Comparison of ENCODE assay signal across 1 cellular context in the genomic region with DNA sequence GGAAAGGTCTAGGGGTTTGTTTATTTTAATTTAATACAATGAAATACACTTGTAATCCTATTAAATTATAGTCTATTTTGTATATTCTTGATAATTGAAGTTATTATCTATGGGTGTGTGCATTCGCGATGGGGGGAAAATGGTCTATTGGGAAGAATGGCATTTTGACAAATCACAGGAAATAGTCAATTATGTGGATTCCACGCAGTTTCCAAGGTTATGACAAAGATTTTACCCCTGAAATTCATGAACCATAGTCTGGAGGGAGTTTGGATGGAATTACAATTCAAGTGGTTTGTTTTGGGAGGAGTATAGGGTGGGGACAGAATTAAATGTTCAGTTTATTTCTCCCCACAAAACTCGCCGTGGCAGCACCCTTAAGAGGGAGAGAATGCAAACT.
TF ChIP-seq lines count a peak whose summit lies in the region.

No MANE protein-coding gene starts in this region.

TF ChIP-seq in SK-N-SH, 30 proteins besides CTCF, POLR2A, EP300 and RAD21 (continued from another document):
- TF ChIP-seq, protein P1, sequence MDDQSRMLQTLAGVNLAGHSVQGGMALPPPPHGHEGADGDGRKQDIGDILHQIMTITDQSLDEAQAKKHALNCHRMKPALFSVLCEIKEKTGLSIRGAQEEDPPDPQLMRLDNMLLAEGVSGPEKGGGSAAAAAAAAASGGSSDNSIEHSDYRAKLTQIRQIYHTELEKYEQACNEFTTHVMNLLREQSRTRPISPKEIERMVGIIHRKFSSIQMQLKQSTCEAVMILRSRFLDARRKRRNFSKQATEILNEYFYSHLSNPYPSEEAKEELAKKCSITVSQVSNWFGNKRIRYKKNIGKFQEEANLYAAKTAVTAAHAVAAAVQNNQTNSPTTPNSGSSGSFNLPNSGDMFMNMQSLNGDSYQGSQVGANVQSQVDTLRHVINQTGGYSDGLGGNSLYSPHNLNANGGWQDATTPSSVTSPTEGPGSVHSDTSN (IDR thresholded peaks at IDR 0.05), result no peak
- TF ChIP-seq FOXM1 (IDR thresholded peaks at IDR 0.05; ENCODE audit: low read depth) (no peak), RCOR1 (IDR thresholded peaks at IDR 0.05; ENCODE audit: low read length) (no peak), YY1 (IDR thresholded peaks at IDR 0.05; ENCODE audit: low read depth) (no peak), NFIC (IDR thresholded peaks at IDR 0.05; ENCODE audit: borderline replicate concordance) (no peak), FOSL2 (IDR thresholded peaks at IDR 0.05; ENCODE audit: borderline replicate concordance, low read depth) (no peak)
